22 cellular contexts compared by ENCODE assay signal in genomic region chr1:59113876-59114457, GRCh38.
DNase-seq lines count a peak whose midpoint lies in the region; TF ChIP-seq lines count a peak whose summit lies in the region.
"Had no signal": no experiment of that assay in that cellular context is flagged by ENCODE, and none has a peak within 500 bp of the region (broad histone marks: within the 10 kb centered on the region; RNA-seq: fewer than 3 reads in every experiment).

No MANE protein-coding gene starts in this region.

- H3K27me3 Mint-ChIP-seq in nephron (ENCODE audit: low read depth) = no peaks in the 10 kb centered on the region
- H3K27me3 Mint-ChIP-seq in activated T-cell treated with anti-CD3 and anti-CD28 coated beads, Interleukin-2, amount 50 U/mL, for 24 hours = no peaks in the 10 kb centered on the region
- H3K27me3 Mint-ChIP-seq: IgD-negative memory B cell, T-cell had no signal

- peaks cover 26% of the 10 kb centered on the region for H3K4me1 Mint-ChIP-seq in nephron
- H3K4me1 Mint-ChIP-seq in activated T-cell treated with anti-CD3 and anti-CD28 coated beads, Interleukin-2, amount 50 U/mL, for 24 hours (ENCODE audit: low read depth) = peaks cover 8% of the 10 kb centered on the region
- H3K4me1 Mint-ChIP-seq: IgD-negative memory B cell had no signal

- no peaks in the 10 kb centered on the region for H3K36me3 Mint-ChIP-seq in nephron (ENCODE audit: low read depth)
- H3K36me3 Mint-ChIP-seq in activated T-cell treated with anti-CD3 and anti-CD28 coated beads, Interleukin-2, amount 50 U/mL, for 24 hours (ENCODE audit: low read depth) = no peaks in the 10 kb centered on the region
- H3K36me3 Mint-ChIP-seq: IgD-negative memory B cell, T-cell had no signal

- H3K4me3 Mint-ChIP-seq in nephron = no peak overlapping the region
- H3K4me3 Mint-ChIP-seq in activated T-cell treated with anti-CD3 and anti-CD28 coated beads, Interleukin-2, amount 50 U/mL, for 24 hours = no peak overlapping the region
- H3K4me3 Mint-ChIP-seq: IgD-negative memory B cell, T-cell had no signal

- H3K36me3 ChIP-seq in Karpas-422 (ENCODE audit: insufficient read depth, low read length) = no peaks in the 10 kb centered on the region

- H3K27me3 ChIP-seq in Karpas-422 (ENCODE audit: low read length) = no peaks in the 10 kb centered on the region

- H3K9ac ChIP-seq in Karpas-422 (ENCODE audit: low read length) = no peak overlapping the region

- peak; percentile 95 for TF ChIP-seq EP300 in Ishikawa (IDR thresholded peaks at IDR 0.05; ENCODE audit: borderline replicate concordance)

- no peaks in the 10 kb centered on the region for H4K20me1 ChIP-seq in Karpas-422 (ENCODE audit: insufficient read depth, low read depth, low read length)

- no peaks in the 10 kb centered on the region for H3K4me1 ChIP-seq in Karpas-422 (ENCODE audit: low read length)

- no peak overlapping the region for H2AFZ ChIP-seq in Karpas-422 (ENCODE audit: low read length)

- H3K9me3 Mint-ChIP-seq in nephron = no peaks in the 10 kb centered on the region
- no peaks in the 10 kb centered on the region for H3K9me3 Mint-ChIP-seq in activated T-cell treated with anti-CD3 and anti-CD28 coated beads, Interleukin-2, amount 50 U/mL, for 24 hours
- H3K9me3 Mint-ChIP-seq: IgD-negative memory B cell, T-cell had no signal

- no peaks in the 10 kb centered on the region for H3K9me3 ChIP-seq in Karpas-422 (ENCODE audit: low read length)
- H3K9me3 ChIP-seq: Caco-2 had no signal

- H3K79me2 ChIP-seq in Karpas-422 (ENCODE audit: low read length) = no peaks in the 10 kb centered on the region

- H3K4me2 ChIP-seq in Karpas-422 (ENCODE audit: low read depth, low read length, poor library complexity, severe bottlenecking) = no peak overlapping the region

- no peaks in the 10 kb centered on the region for H3K9me2 ChIP-seq in Karpas-422 (replicated peaks; ENCODE audit: insufficient read depth, low read length)

- H3K4me3 ChIP-seq in Karpas-422 (ENCODE audit: low read length) = no peak overlapping the region
- H3K4me3 ChIP-seq: GM12878 had no signal

- 0 out of 2 replicates have a peak, but pooled peaks have one; percentile 2 for TF ChIP-seq RAD21 in Ishikawa (IDR thresholded peaks at IDR 0.05; ENCODE audit: low read depth)

- H3K27ac Mint-ChIP-seq in nephron = peak overlapping the region in 2 of 3 experiments; percentile 10 to 32
- no peak overlapping the region for H3K27ac Mint-ChIP-seq in activated T-cell treated with anti-CD3 and anti-CD28 coated beads, Interleukin-2, amount 50 U/mL, for 24 hours
- H3K27ac Mint-ChIP-seq: IgD-negative memory B cell, T-cell had no signal

- peak; percentile 14 for DNase-seq in NCI-H510A treated with DMSO at 0.1 percent for 48 hours (lab: John Stamatoyannopoulos, UW)
- no peak for DNase-seq in NCI-H510A (lab: John Stamatoyannopoulos, UW)
- peak; percentile 8 to 9 for DNase-seq in SHP77 (lab: John Stamatoyannopoulos, UW)
- DNase-seq in activated CD4-positive, CD25-positive, alpha-beta regulatory T cell treated with anti-CD3 and anti-CD28 coated beads, Interleukin-2, amount 50 U/mL, for 72 hours = no peak
- DNase-seq in Karpas-422 = no peak
- DNase-seq in activated T-cell treated with anti-CD3 and anti-CD28 coated beads, Interleukin-2, amount 50 U/mL, for 24 hours = no peak
- DNase-seq: Caco-2, GDM1, HCEC 1CT, MV-4-11, NCI-H1436, NCI-H2107, NCI-H446 treated with DMSO at 0.1 percent for 48 hours, OCI-M1, T-cell, T-helper 9 cell had no signal

- no peak overlapping the region for H3K27ac ChIP-seq in Karpas-422 (ENCODE audit: low read length)
- H3K27ac ChIP-seq: HL-60, RWPE1 had no signal

- no peak for TF ChIP-seq CTCF in nephron (IDR thresholded peaks at IDR 0.05; ENCODE audit: unreplicated experiment in 3 of 3)

TF ChIP-seq in Ishikawa, 13 proteins besides CTCF, POLR2A, EP300 and RAD21:
- no peak for TF ChIP-seq TAF1 (IDR thresholded peaks at IDR 0.05; ENCODE audit: low read depth)
- TF ChIP-seq USF1 (IDR thresholded peaks at IDR 0.05) = no peak
- TF ChIP-seq FOXM1 (IDR thresholded peaks at IDR 0.05; ENCODE audit: borderline replicate concordance, low read depth) = peak; percentile 91
- no peak for TF ChIP-seq CEBPB (IDR thresholded peaks at IDR 0.05)
- no peak for TF ChIP-seq REST (IDR thresholded peaks at IDR 0.05; ENCODE audit: low read depth)
- no peak for TF ChIP-seq YY1 (IDR thresholded peaks at IDR 0.05; ENCODE audit: low read depth)
- no peak for TF ChIP-seq CREB1 (IDR thresholded peaks at IDR 0.05; ENCODE audit: low read depth)
- peak; percentile 91 for TF ChIP-seq TCF12 (IDR thresholded peaks at IDR 0.05; ENCODE audit: low read depth)
- TF ChIP-seq MAX (IDR thresholded peaks at IDR 0.05) = no peak
- peak; percentile 90 for TF ChIP-seq NFIC (IDR thresholded peaks at IDR 0.05)
- TF ChIP-seq EGR1 (IDR thresholded peaks at IDR 0.05) = no peak
- no peak for TF ChIP-seq ZBTB7A (IDR thresholded peaks at IDR 0.05; ENCODE audit: low read depth)
- peak; percentile 84 for TF ChIP-seq TEAD4 (IDR thresholded peaks at IDR 0.05)

Comparison
In these comparisons a context has a peak if more than half of its experiments do, and no peak if none do; other contexts are left out.
1. DNase-seq: peak in NCI-H510A treated with DMSO at 0.1 percent for 48 hours (single experiment) and SHP77 (2 of 2); none in NCI-H510A (single experiment), activated CD4-positive, CD25-positive, alpha-beta regulatory T cell treated with anti-CD3 and anti-CD28 coated beads, Interleukin-2, amount 50 U/mL, for 72 hours (single experiment), Karpas-422 (single experiment) and activated T-cell treated with anti-CD3 and anti-CD28 coated beads, Interleukin-2, amount 50 U/mL, for 24 hours (single experiment).